15 cellular contexts compared by ENCODE assay signal in genomic region chr3:172885704-172886103, GRCh38.
"Had no signal": no experiment of that assay in that cellular context is flagged by ENCODE, and none has a peak within 500 bp of the region (broad histone marks: within the 10 kb centered on the region; RNA-seq: fewer than 3 reads in every experiment).

No MANE protein-coding gene starts in this region.

- H3K4me3 Mint-ChIP-seq: natural killer cell; neural crest cell; stimulated activated naive B cell treated with anti-CD40 and anti-IgM and Interleukin-4, amounts not matched to agents 10 μg/mL and 1 μg/mL and 100 μg/mL, for 72 hours; stimulated activated naive CD8-positive, alpha-beta T cell treated with anti-CD3 and anti-CD28 coated beads, Interleukin-15, amount 100 ng/mL, for 72 hours had no signal

- H3K27ac Mint-ChIP-seq: natural killer cell; stimulated activated naive B cell treated with anti-CD40 and anti-IgM and Interleukin-4, amounts not matched to agents 10 μg/mL and 1 μg/mL and 100 μg/mL, for 72 hours; stimulated activated naive CD8-positive, alpha-beta T cell treated with anti-CD3 and anti-CD28 coated beads, Interleukin-15, amount 100 ng/mL, for 72 hours had no signal

- H3K4me1 Mint-ChIP-seq: natural killer cell; stimulated activated naive B cell treated with anti-CD40 and anti-IgM and Interleukin-4, amounts not matched to agents 10 μg/mL and 1 μg/mL and 100 μg/mL, for 72 hours; stimulated activated naive CD8-positive, alpha-beta T cell treated with anti-CD3 and anti-CD28 coated beads, Interleukin-15, amount 100 ng/mL, for 72 hours had no signal

- H3K4me1 ChIP-seq: colonic mucosa, foreskin keratinocyte, testis, tibial nerve had no signal

- DNase-seq: colonic mucosa; dermis blood vessel endothelial cell; foreskin keratinocyte; head of caudate nucleus; hippocampal formation; natural killer cell; posterior cingulate gyrus; stimulated activated CD4-positive, alpha-beta T cell treated with anti-CD3 and anti-CD28 coated beads, Interleukin-2, amount 100 ng/mL, for 24 hours; stimulated activated CD4-positive, alpha-beta T cell treated with anti-CD3 and anti-CD28 coated beads, Interleukin-4, amount 100 ng/mL, for 4 hours; stimulated activated naive B cell treated with anti-CD40 and anti-IgM and Interleukin-4, amounts not matched to agents 10 μg/mL and 1 μg/mL and 100 μg/mL, for 72 hours; stimulated activated naive CD8-positive, alpha-beta T cell treated with anti-CD3 and anti-CD28 coated beads, Interleukin-15, amount 100 ng/mL, for 72 hours; testis had no signal

- H3K27me3 Mint-ChIP-seq: stimulated activated naive B cell treated with anti-CD40 and anti-IgM and Interleukin-4, amounts not matched to agents 10 μg/mL and 1 μg/mL and 100 μg/mL, for 72 hours; stimulated activated naive CD8-positive, alpha-beta T cell treated with anti-CD3 and anti-CD28 coated beads, Interleukin-15, amount 100 ng/mL, for 72 hours had no signal

- H3K36me3 ChIP-seq: colonic mucosa, tibial nerve had no signal

- H3K27ac ChIP-seq: colonic mucosa, foreskin keratinocyte, testis, tibial nerve had no signal

- H3K9me3 ChIP-seq: colonic mucosa, testis had no signal

- H3K4me3 ChIP-seq: colonic mucosa, testis, tibial nerve had no signal

- H3K36me3 Mint-ChIP-seq: natural killer cell had no signal

- H3K27me3 ChIP-seq: colonic mucosa, foreskin keratinocyte, testis, tibial nerve had no signal

- ATAC-seq: foreskin keratinocyte; natural killer cell; sciatic nerve; stimulated activated naive B cell treated with anti-CD40 and anti-IgM and Interleukin-4, amounts not matched to agents 10 μg/mL and 1 μg/mL and 100 μg/mL, for 72 hours; stimulated activated naive CD8-positive, alpha-beta T cell treated with anti-CD3 and anti-CD28 coated beads, Interleukin-15, amount 100 ng/mL, for 72 hours had no signal
